31 cellular contexts compared by ENCODE assay signal in the genomic region with DNA sequence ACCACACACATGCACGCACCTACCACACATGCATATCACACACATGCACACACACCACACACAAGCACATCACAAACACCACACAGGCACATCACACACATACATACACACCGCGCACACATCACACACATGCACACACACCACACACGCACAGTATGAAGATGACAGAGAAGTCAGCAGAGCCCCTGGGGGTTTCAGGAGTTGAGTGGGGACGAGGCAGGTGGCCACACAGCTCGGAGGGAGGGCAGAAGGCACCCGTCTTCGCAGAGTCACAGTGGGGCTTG. TPM values are rescaled to one million over a fixed set of nuclear protein-coding genes. Genes with fewer than 3 reads are reported as not detected.
"Had no signal": no experiment of that assay in that cellular context is flagged by ENCODE, and none has a peak within 500 bp of the region (broad histone marks: within the 10 kb centered on the region; RNA-seq: fewer than 3 reads in every experiment).

No MANE protein-coding gene starts in this region.

- H3K27ac Mint-ChIP-seq: activated CD4-positive, alpha-beta T cell treated with anti-CD3 and anti-CD28 coated beads, Interleukin-2, amount 10 ng/mL, durations not matched to agents 24 days and 14 days; activated CD8-positive, alpha-beta T cell treated with anti-CD3 and anti-CD28 coated beads for 36 hours; activated naive CD4-positive, alpha-beta T cell treated with anti-CD3 and anti-CD28 coated beads, Interleukin-2, amount 50 U/mL, for 24 hours; activated naive CD8-positive, alpha-beta T cell treated with anti-CD3 and anti-CD28 coated beads, Interleukin-2, amount 10 ng/mL, durations not matched to agents 7 days and 5 days; activated T-cell treated with anti-CD3 and anti-CD28 coated beads, Interleukin-2, amount 50 U/mL, for 72 hours; activated T-helper 17 cell treated with anti-CD3 and anti-CD28 coated beads, Interleukin-2, amount 50 U/mL, for 72 hours had no signal

- H3K27ac ChIP-seq: ascending aorta, cardiac muscle cell, PC-9, RWPE1, WERI-Rb-1 had no signal

- H3K27me3 Mint-ChIP-seq: activated CD4-positive, alpha-beta T cell treated with anti-CD3 and anti-CD28 coated beads, Interleukin-2, amount 10 ng/mL, durations not matched to agents 24 days and 14 days; activated CD8-positive, alpha-beta T cell treated with anti-CD3 and anti-CD28 coated beads for 36 hours; activated naive CD4-positive, alpha-beta T cell treated with anti-CD3 and anti-CD28 coated beads, Interleukin-2, amount 50 U/mL, for 24 hours; activated naive CD8-positive, alpha-beta T cell treated with anti-CD3 and anti-CD28 coated beads, Interleukin-2, amount 10 ng/mL, durations not matched to agents 7 days and 5 days; activated T-helper 17 cell treated with anti-CD3 and anti-CD28 coated beads, Interleukin-2, amount 50 U/mL, for 72 hours had no signal

- FAIRE-seq: RCC 7860 had no signal

- H3K27me3 ChIP-seq: ascending aorta, cardiac muscle cell had no signal

- H3K4me3 Mint-ChIP-seq: activated CD4-positive, alpha-beta T cell treated with anti-CD3 and anti-CD28 coated beads, Interleukin-2, amount 10 ng/mL, durations not matched to agents 24 days and 14 days; activated CD8-positive, alpha-beta T cell treated with anti-CD3 and anti-CD28 coated beads for 36 hours; activated naive CD4-positive, alpha-beta T cell treated with anti-CD3 and anti-CD28 coated beads, Interleukin-2, amount 50 U/mL, for 24 hours; activated naive CD8-positive, alpha-beta T cell treated with anti-CD3 and anti-CD28 coated beads, Interleukin-2, amount 10 ng/mL, durations not matched to agents 7 days and 5 days; activated T-cell treated with anti-CD3 and anti-CD28 coated beads, Interleukin-2, amount 50 U/mL, for 72 hours; activated T-helper 17 cell treated with anti-CD3 and anti-CD28 coated beads, Interleukin-2, amount 50 U/mL, for 72 hours; central memory CD8-positive, alpha-beta T cell had no signal

- H3K36me3 ChIP-seq: ascending aorta, cardiac muscle cell had no signal

- H3K4me1 ChIP-seq: ascending aorta had no signal

- H2AFZ ChIP-seq: PC-9 had no signal

- H3K9me3 Mint-ChIP-seq: activated CD4-positive, alpha-beta T cell treated with anti-CD3 and anti-CD28 coated beads, Interleukin-2, amount 10 ng/mL, durations not matched to agents 24 days and 14 days; activated CD8-positive, alpha-beta T cell treated with anti-CD3 and anti-CD28 coated beads for 36 hours; activated naive CD4-positive, alpha-beta T cell treated with anti-CD3 and anti-CD28 coated beads, Interleukin-2, amount 50 U/mL, for 24 hours; activated naive CD8-positive, alpha-beta T cell treated with anti-CD3 and anti-CD28 coated beads, Interleukin-2, amount 10 ng/mL, durations not matched to agents 7 days and 5 days; activated T-cell treated with anti-CD3 and anti-CD28 coated beads, Interleukin-2, amount 50 U/mL, for 72 hours; activated T-helper 17 cell treated with anti-CD3 and anti-CD28 coated beads, Interleukin-2, amount 50 U/mL, for 72 hours; central memory CD8-positive, alpha-beta T cell had no signal

- H3K4me3 ChIP-seq: ascending aorta, cardiac muscle cell, PC-9 had no signal

- H3K9me3 ChIP-seq: ascending aorta had no signal

- H3K4me2 ChIP-seq: PC-9 had no signal

- H3K4me1 Mint-ChIP-seq: activated T-helper 17 cell treated with anti-CD3 and anti-CD28 coated beads, Interleukin-2, amount 50 U/mL, for 72 hours; central memory CD8-positive, alpha-beta T cell had no signal

- DNase-seq: activated CD4-positive, alpha-beta T cell treated with anti-CD3 and anti-CD28 coated beads, Interleukin-2, amount 10 ng/mL, durations not matched to agents 24 days and 14 days; activated CD4-positive, alpha-beta T cell treated with anti-CD3 and anti-CD28 coated beads, Interleukin-2, amount 50 U/mL, for 4 hours; activated CD8-positive, alpha-beta T cell treated with anti-CD3 and anti-CD28 coated beads for 36 hours; activated effector memory CD4-positive, alpha-beta T cell treated with anti-CD3 and anti-CD28 coated beads, Interleukin-2, amount 50 U/mL, for 16 hours; activated naive CD4-positive, alpha-beta T cell treated with Interleukin-2 at 50 U/mL for 16 hours; activated naive CD8-positive, alpha-beta T cell treated with anti-CD3 and anti-CD28 coated beads, Interleukin-2, amount 10 ng/mL, durations not matched to agents 7 days and 5 days; activated T-cell treated with anti-CD3 and anti-CD28 coated beads, Interleukin-2, amount 50 U/mL, for 1 hour; activated T-cell treated with anti-CD3 and anti-CD28 coated beads, Interleukin-2, amount 50 U/mL, for 72 hours; Karpas-422; NCI-H1105; NCI-H1417 treated with DMSO at 0.1 percent for 48 hours; NCI-H1694; NCI-H1930; NCI-H2081 treated with DMSO at 0.1 percent for 48 hours; NCI-H345; NCI-H524 treated with DMSO at 0.1 percent for 48 hours; PC-9; SW 1271; T-helper 1 cell; T-helper 2 cell; T-helper 9 cell; WERI-Rb-1 had no signal

- ATAC-seq: activated CD8-positive, alpha-beta T cell treated with anti-CD3 and anti-CD28 coated beads for 36 hours; activated T-cell treated with anti-CD3 and anti-CD28 coated beads, Interleukin-2, amount 50 U/mL, for 72 hours; activated T-helper 17 cell treated with anti-CD3 and anti-CD28 coated beads, Interleukin-2, amount 50 U/mL, for 72 hours; Right ventricle myocardium inferior had no signal

RNA-seq across cellular contexts. Expression of a gene that starts 9.7 kb away (rescaled TPM):
- total RNA-seq: MCF 10A had no signal
